ENCODE assay signal across 13 cellular contexts in genomic region chr4:112889199-112889598, GRCh38.
DNase-seq lines count a peak whose midpoint lies in the region; ATAC-seq and TF ChIP-seq lines count a peak whose summit lies in the region.
"Had no signal": no experiment of that assay in that cellular context is flagged by ENCODE, and none has a peak within 500 bp of the region (broad histone marks: within the 10 kb centered on the region; RNA-seq: fewer than 3 reads in every experiment).

No MANE protein-coding gene starts in this region.

- intact Hi-C loops in dorsolateral prefrontal cortex (cut with DNase I): no loop called here
- intact Hi-C loops in posterior vena cava (cut with DNase I): no loop called here

- TF ChIP-seq CTCF in AG10803 (conservative IDR thresholded peaks at IDR 0.05; ENCODE audit: low read length) (no peak), dorsolateral prefrontal cortex (IDR thresholded peaks at IDR 0.05 in 54 of 56, conservative IDR thresholded peaks at IDR 0.05 in 2 of 56; ENCODE audit: low read depth in 1 of 56, partially characterized antibody in 56 of 56) (no peak)

- H3K4me3 ChIP-seq in AG10803 (ENCODE audit: low read length): peak overlapping the region; percentile 50
- H3K4me3 ChIP-seq in dorsolateral prefrontal cortex: peak overlapping the region in 56 of 59 donors; percentile 12 to 67 (median 40)

- ATAC-seq in HG03354 (IDR thresholded peaks at IDR 0.05; ENCODE audit: poor library complexity, severe bottlenecking, unreplicated experiment) (peak; percentile 35), HG03097 (IDR thresholded peaks at IDR 0.05; ENCODE audit: low FRiP score, unreplicated experiment) (no peak)
- ATAC-seq: WTC11 had no signal

- H3K27ac ChIP-seq in dorsolateral prefrontal cortex: peak overlapping the region; percentile 59 to 98 (median 94)

- H3K27me3 ChIP-seq in dorsolateral prefrontal cortex: no peaks in the 10 kb centered on the region

- DNase-seq in AG10803 (ENCODE audit: low read depth): no peak
- no peak for DNase-seq in dorsolateral prefrontal cortex
- DNase-seq in pons (ENCODE audit: low spot score): peak; percentile 56
- DNase-seq in posterior vena cava (ENCODE audit: low spot score): no peak
- DNase-seq in activated CD4-positive, alpha-beta T cell treated with anti-CD3 and anti-CD28 coated beads, Interleukin-2, amount 50 U/mL, for 4 hours: no peak
- DNase-seq in stimulated activated CD4-positive, alpha-beta T cell treated with anti-CD3 and anti-CD28 coated beads, Interleukin-1b, Interleukin-23, amount 100 ng/mL, for 48 hours: no peak
- DNase-seq: activated gamma-delta T cell; Caco-2; effector memory CD4-positive, alpha-beta T cell; Kasumi-1 had no signal
